In genomic region chr13:50162567-50162966, GRCh38 we compare ENCODE assay signal across 28 cellular contexts.
"Had no signal": no experiment of that assay in that cellular context is flagged by ENCODE, and none has a peak within 500 bp of the region (broad histone marks: within the 10 kb centered on the region; RNA-seq: fewer than 3 reads in every experiment).

No MANE protein-coding gene starts in this region.

- ATAC-seq: activated naive CD4-positive, alpha-beta T cell treated with anti-CD3 and anti-CD28 coated beads, Interleukin-2, amount 50 U/mL, for 72 hours; activated T-cell treated with anti-CD3 and anti-CD28 coated beads, Interleukin-2, amount 50 U/mL, for 72 hours; gastroesophageal sphincter; heart right ventricle had no signal

- H3K4me3 ChIP-seq: ascending aorta, breast epithelium, cardiac muscle cell, colonic mucosa, esophagus squamous epithelium, gastroesophageal sphincter, heart right ventricle, hepatocyte had no signal

- DNase-seq: activated CD4-positive, alpha-beta memory T cell treated with anti-CD3 and anti-CD28 coated beads, Interleukin-2, amount 10 ng/mL, durations not matched to agents 7 days and 5 days; activated CD4-positive, alpha-beta T cell treated with anti-CD3 and anti-CD28 coated beads for 1 hour; activated CD4-positive, alpha-beta T cell treated with anti-CD3 and anti-CD28 coated beads for 4 hours; activated CD4-positive, alpha-beta T cell treated with anti-CD3 and anti-CD28 coated beads, Interleukin-2, amount 10 ng/mL, durations not matched to agents 7 days and 5 days; activated CD4-positive, alpha-beta T cell treated with anti-CD3 and anti-CD28 coated beads, Interleukin-2, amount 50 U/mL, for 4 hours; activated CD8-positive, alpha-beta memory T cell treated with anti-CD3 and anti-CD28 coated beads, Interleukin-2, amount 50 U/mL, for 48 hours; activated gamma-delta T cell; activated naive CD4-positive, alpha-beta T cell; activated naive CD4-positive, alpha-beta T cell treated with anti-CD3 and anti-CD28 coated beads, Interleukin-2, amount 10 ng/mL, durations not matched to agents 7 days and 5 days; activated naive CD8-positive, alpha-beta T cell treated with anti-CD3 and anti-CD28 coated beads, Interleukin-2, amount 10 ng/mL, durations not matched to agents 7 days and 5 days; activated T-cell treated with anti-CD3 and anti-CD28 coated beads for 4 hours; activated T-cell treated with anti-CD3 and anti-CD28 coated beads, Interleukin-2, amount 50 U/mL, for 24 hours; activated T-cell treated with anti-CD3 and anti-CD28 coated beads, Interleukin-2, amount 50 U/mL, for 72 hours; central memory CD4-positive, alpha-beta T cell; cerebellar nuclear complex; colonic mucosa; effector CD8-positive, alpha-beta T cell; esophagus squamous epithelium; foreskin melanocyte; heart right ventricle had no signal

- H3K9me3 ChIP-seq: ascending aorta, breast epithelium, colonic mucosa, esophagus squamous epithelium, gastroesophageal sphincter, heart right ventricle had no signal

- H3K36me3 Mint-ChIP-seq: activated naive CD4-positive, alpha-beta T cell treated with anti-CD3 and anti-CD28 coated beads, Interleukin-2, amount 10 ng/mL, durations not matched to agents 7 days and 5 days; activated naive CD8-positive, alpha-beta T cell treated with anti-CD3 and anti-CD28 coated beads, Interleukin-2, amount 10 ng/mL, durations not matched to agents 7 days and 5 days; brain had no signal

- H3K4me1 Mint-ChIP-seq: activated CD4-positive, alpha-beta memory T cell treated with anti-CD3 and anti-CD28 coated beads, Interleukin-2, amount 10 ng/mL, durations not matched to agents 7 days and 5 days; activated CD4-positive, alpha-beta T cell treated with anti-CD3 and anti-CD28 coated beads, Interleukin-2, amount 10 ng/mL, durations not matched to agents 7 days and 5 days; activated naive CD4-positive, alpha-beta T cell treated with anti-CD3 and anti-CD28 coated beads, Interleukin-2, amount 10 ng/mL, durations not matched to agents 7 days and 5 days; activated naive CD8-positive, alpha-beta T cell treated with anti-CD3 and anti-CD28 coated beads, Interleukin-2, amount 10 ng/mL, durations not matched to agents 7 days and 5 days; brain had no signal

- H3K36me3 ChIP-seq: ascending aorta, breast epithelium, cardiac muscle cell, colonic mucosa, esophagus squamous epithelium, gastroesophageal sphincter, heart right ventricle had no signal

- H3K4me3 Mint-ChIP-seq: activated CD4-positive, alpha-beta memory T cell treated with anti-CD3 and anti-CD28 coated beads, Interleukin-2, amount 10 ng/mL, durations not matched to agents 7 days and 5 days; activated CD4-positive, alpha-beta T cell treated with anti-CD3 and anti-CD28 coated beads, Interleukin-2, amount 10 ng/mL, durations not matched to agents 7 days and 5 days; activated naive CD4-positive, alpha-beta T cell treated with anti-CD3 and anti-CD28 coated beads, Interleukin-2, amount 10 ng/mL, durations not matched to agents 7 days and 5 days; activated naive CD8-positive, alpha-beta T cell treated with anti-CD3 and anti-CD28 coated beads, Interleukin-2, amount 10 ng/mL, durations not matched to agents 7 days and 5 days; activated T-cell treated with anti-CD3 and anti-CD28 coated beads, Interleukin-2, amount 50 U/mL, for 24 hours; activated T-cell treated with anti-CD3 and anti-CD28 coated beads, Interleukin-2, amount 50 U/mL, for 72 hours; brain had no signal

- H3K27ac Mint-ChIP-seq: activated CD4-positive, alpha-beta memory T cell treated with anti-CD3 and anti-CD28 coated beads, Interleukin-2, amount 10 ng/mL, durations not matched to agents 7 days and 5 days; activated CD4-positive, alpha-beta T cell treated with anti-CD3 and anti-CD28 coated beads, Interleukin-2, amount 10 ng/mL, durations not matched to agents 7 days and 5 days; activated naive CD4-positive, alpha-beta T cell treated with anti-CD3 and anti-CD28 coated beads, Interleukin-2, amount 10 ng/mL, durations not matched to agents 7 days and 5 days; activated naive CD4-positive, alpha-beta T cell treated with anti-CD3 and anti-CD28 coated beads, Interleukin-2, amount 50 U/mL, for 72 hours; activated naive CD8-positive, alpha-beta T cell treated with anti-CD3 and anti-CD28 coated beads, Interleukin-2, amount 10 ng/mL, durations not matched to agents 7 days and 5 days; activated T-cell treated with anti-CD3 and anti-CD28 coated beads, Interleukin-2, amount 50 U/mL, for 24 hours; activated T-cell treated with anti-CD3 and anti-CD28 coated beads, Interleukin-2, amount 50 U/mL, for 72 hours; brain had no signal

- H3K4me1 ChIP-seq: ascending aorta, breast epithelium, colonic mucosa, esophagus squamous epithelium, gastroesophageal sphincter had no signal

- H3K9me3 Mint-ChIP-seq: activated CD4-positive, alpha-beta memory T cell treated with anti-CD3 and anti-CD28 coated beads, Interleukin-2, amount 10 ng/mL, durations not matched to agents 7 days and 5 days; activated naive CD4-positive, alpha-beta T cell treated with anti-CD3 and anti-CD28 coated beads, Interleukin-2, amount 50 U/mL, for 72 hours; activated T-cell treated with anti-CD3 and anti-CD28 coated beads, Interleukin-2, amount 50 U/mL, for 72 hours had no signal

- H3K27me3 ChIP-seq: ascending aorta, breast epithelium, cardiac muscle cell, colonic mucosa, esophagus squamous epithelium, gastroesophageal sphincter, heart right ventricle, hepatocyte had no signal

- H3K27ac ChIP-seq: ascending aorta, breast epithelium, cardiac muscle cell, colonic mucosa, epithelial cell of prostate, esophagus squamous epithelium, gastroesophageal sphincter, heart right ventricle, hepatocyte had no signal

- H3K4me2 ChIP-seq: hepatocyte had no signal

- H3K79me2 ChIP-seq: hepatocyte had no signal

- H2AFZ ChIP-seq: hepatocyte had no signal
